ENCODE assay signal across 31 cellular contexts in the genomic region with DNA sequence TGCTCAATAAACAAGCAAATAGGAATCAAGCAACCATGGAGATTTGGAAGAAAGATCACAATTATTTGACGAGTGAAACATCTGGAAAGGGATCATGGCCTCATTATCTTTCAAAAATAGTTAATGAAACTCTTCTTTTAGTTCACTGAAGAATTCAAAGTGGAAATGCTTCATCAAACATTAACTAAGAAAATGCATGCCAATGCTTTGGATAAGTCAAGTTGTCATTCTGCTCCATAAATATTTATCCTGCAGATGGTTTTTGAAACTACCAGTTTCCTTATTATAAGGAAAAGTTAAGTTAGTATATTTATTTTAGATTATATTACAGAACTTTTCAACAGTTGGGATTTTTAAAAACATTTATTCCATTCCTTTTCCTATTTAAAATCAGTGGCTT.
"Had no signal": no experiment of that assay in that cellular context is flagged by ENCODE, and none has a peak within 500 bp of the region (broad histone marks: within the 10 kb centered on the region; RNA-seq: fewer than 3 reads in every experiment).

No MANE protein-coding gene starts in this region.

- H3K27ac ChIP-seq: brain microvascular endothelial cell, coronary artery, dorsolateral prefrontal cortex had no signal

- H3K27me3 ChIP-seq: brain microvascular endothelial cell, dorsolateral prefrontal cortex had no signal

- H3K27ac Mint-ChIP-seq: activated CD4-positive, alpha-beta memory T cell treated with anti-CD3 and anti-CD28 coated beads for 36 hours; activated CD4-positive, alpha-beta T cell treated with anti-CD3 and anti-CD28 coated beads for 36 hours; activated CD4-positive, alpha-beta T cell treated with anti-CD3 and anti-CD28 coated beads, Interleukin-2, amount 10 ng/mL, durations not matched to agents 24 days and 14 days; activated CD8-positive, alpha-beta memory T cell treated with anti-CD3 and anti-CD28 coated beads, Interleukin-2, amount 10 ng/mL, durations not matched to agents 7 days and 5 days; activated CD8-positive, alpha-beta T cell treated with anti-CD3 and anti-CD28 coated beads, Interleukin-2, amount 10 ng/mL, durations not matched to agents 7 days and 5 days; activated naive CD8-positive, alpha-beta T cell; activated T-helper 1 cell treated with anti-CD3 and anti-CD28 coated beads, Interleukin-12 subunit alpha, Interleukin-12 subunit beta, Interleukin-2, Interleukin-4 antibody, amounts not matched to agents 30 ng/mL and 10 ng/mL and 1 ng/mL, durations not matched to agents 14 hours and 24 hours and 36 hours; activated T-helper 2 cell treated with anti-CD3 and anti-CD28 coated beads, Interferon-gamma antibody, Interleukin-2, Interleukin-4, amounts not matched to agents 10 μg/mL and 5 μg/mL and 100 μg/mL, durations not matched to agents 14 hours and 24 hours and 36 hours; dendritic cell treated with granulocyte-macrophage colony-stimulating factor and Interleukin-4, amounts not matched to agents 40 ng/mL and 50 ng/mL, for 4 days; endodermal cell had no signal

- H3K4me3 ChIP-seq: coronary artery, dorsolateral prefrontal cortex had no signal

- DNase-seq: activated CD4-positive, alpha-beta memory T cell treated with anti-CD3 and anti-CD28 coated beads for 36 hours; activated CD4-positive, alpha-beta T cell treated with anti-CD3 and anti-CD28 coated beads for 36 hours; activated CD4-positive, alpha-beta T cell treated with anti-CD3 and anti-CD28 coated beads, Interleukin-2, amount 10 ng/mL, durations not matched to agents 24 days and 14 days; activated CD4-positive, CD25-positive, alpha-beta regulatory T cell; activated CD4-positive, CD25-positive, alpha-beta regulatory T cell treated with anti-CD3 and anti-CD28 coated beads, Interleukin-2, amount 50 U/mL, for 72 hours; activated CD8-positive, alpha-beta memory T cell treated with anti-CD3 and anti-CD28 coated beads, Interleukin-2, amount 10 ng/mL, durations not matched to agents 7 days and 5 days; activated CD8-positive, alpha-beta memory T cell treated with anti-CD3 and anti-CD28 coated beads, Interleukin-2, amount 50 U/mL, for 4 hours; activated CD8-positive, alpha-beta T cell treated with anti-CD3 and anti-CD28 coated beads, Interleukin-2, amount 10 ng/mL, durations not matched to agents 7 days and 5 days; activated effector memory CD4-positive, alpha-beta T cell treated with anti-CD3 and anti-CD28 coated beads, Interleukin-2, amount 50 U/mL, for 16 hours; activated naive CD4-positive, alpha-beta T cell; activated naive CD4-positive, alpha-beta T cell treated with anti-CD3 and anti-CD28 coated beads, Interleukin-2, amount 50 U/mL, for 16 hours; activated T-cell treated with anti-CD3 and anti-CD28 coated beads, Interleukin-2, amount 50 U/mL, for 1 hour; activated T-cell treated with anti-CD3 and anti-CD28 coated beads, Interleukin-2, amount 50 U/mL, for 48 hours; amniotic stem cell; anterior cingulate cortex; brain microvascular endothelial cell; dorsolateral prefrontal cortex; effector memory CD4-positive, alpha-beta T cell; endodermal cell; foreskin fibroblast; T-helper 2 cell had no signal

- ATAC-seq: activated CD4-positive, alpha-beta T cell treated with anti-CD3 and anti-CD28 coated beads for 36 hours; activated CD8-positive, alpha-beta memory T cell treated with anti-CD3 and anti-CD28 coated beads, Interleukin-2, amount 10 ng/mL, durations not matched to agents 7 days and 5 days; activated CD8-positive, alpha-beta T cell treated with anti-CD3 and anti-CD28 coated beads, Interleukin-2, amount 10 ng/mL, durations not matched to agents 7 days and 5 days; esophagus mucosa had no signal

- H3K9me3 Mint-ChIP-seq: activated T-helper 1 cell treated with anti-CD3 and anti-CD28 coated beads, Interleukin-12 subunit alpha, Interleukin-12 subunit beta, Interleukin-2, Interleukin-4 antibody, amounts not matched to agents 30 ng/mL and 10 ng/mL and 1 ng/mL, durations not matched to agents 14 hours and 24 hours and 36 hours; activated T-helper 2 cell treated with anti-CD3 and anti-CD28 coated beads, Interferon-gamma antibody, Interleukin-2, Interleukin-4, amounts not matched to agents 10 μg/mL and 5 μg/mL and 100 μg/mL, durations not matched to agents 14 hours and 24 hours and 36 hours had no signal

- FAIRE-seq: astrocyte, bronchial epithelial cell, frontal cortex had no signal

- H3K36me3 ChIP-seq: brain microvascular endothelial cell had no signal

- H3K4me1 Mint-ChIP-seq: activated CD4-positive, alpha-beta T cell treated with anti-CD3 and anti-CD28 coated beads for 36 hours; activated CD4-positive, alpha-beta T cell treated with anti-CD3 and anti-CD28 coated beads, Interleukin-2, amount 10 ng/mL, durations not matched to agents 24 days and 14 days; activated CD8-positive, alpha-beta memory T cell treated with anti-CD3 and anti-CD28 coated beads, Interleukin-2, amount 10 ng/mL, durations not matched to agents 7 days and 5 days; central memory CD8-positive, alpha-beta T cell had no signal

- H3K4me3 Mint-ChIP-seq: activated CD4-positive, alpha-beta memory T cell treated with anti-CD3 and anti-CD28 coated beads for 36 hours; activated CD4-positive, alpha-beta T cell treated with anti-CD3 and anti-CD28 coated beads for 36 hours; activated CD4-positive, alpha-beta T cell treated with anti-CD3 and anti-CD28 coated beads, Interleukin-2, amount 10 ng/mL, durations not matched to agents 24 days and 14 days; activated CD8-positive, alpha-beta memory T cell treated with anti-CD3 and anti-CD28 coated beads, Interleukin-2, amount 10 ng/mL, durations not matched to agents 7 days and 5 days; activated CD8-positive, alpha-beta T cell treated with anti-CD3 and anti-CD28 coated beads, Interleukin-2, amount 10 ng/mL, durations not matched to agents 7 days and 5 days; activated naive CD8-positive, alpha-beta T cell; activated T-helper 1 cell treated with anti-CD3 and anti-CD28 coated beads, Interleukin-12 subunit alpha, Interleukin-12 subunit beta, Interleukin-2, Interleukin-4 antibody, amounts not matched to agents 30 ng/mL and 10 ng/mL and 1 ng/mL, durations not matched to agents 14 hours and 24 hours and 36 hours; central memory CD8-positive, alpha-beta T cell; dendritic cell treated with granulocyte-macrophage colony-stimulating factor and Interleukin-4, amounts not matched to agents 40 ng/mL and 50 ng/mL, for 4 days; endodermal cell had no signal

- H3K36me3 Mint-ChIP-seq: activated CD4-positive, alpha-beta memory T cell treated with anti-CD3 and anti-CD28 coated beads for 36 hours; activated CD8-positive, alpha-beta memory T cell treated with anti-CD3 and anti-CD28 coated beads, Interleukin-2, amount 10 ng/mL, durations not matched to agents 7 days and 5 days; activated naive CD8-positive, alpha-beta T cell had no signal

- H3K27me3 Mint-ChIP-seq: activated CD4-positive, alpha-beta memory T cell treated with anti-CD3 and anti-CD28 coated beads for 36 hours; activated CD4-positive, alpha-beta T cell treated with anti-CD3 and anti-CD28 coated beads, Interleukin-2, amount 10 ng/mL, durations not matched to agents 24 days and 14 days; activated CD8-positive, alpha-beta memory T cell treated with anti-CD3 and anti-CD28 coated beads, Interleukin-2, amount 10 ng/mL, durations not matched to agents 7 days and 5 days; central memory CD8-positive, alpha-beta T cell; dendritic cell treated with granulocyte-macrophage colony-stimulating factor and Interleukin-4, amounts not matched to agents 40 ng/mL and 50 ng/mL, for 4 days had no signal
